ENCODE assay signal across 31 cellular contexts in genomic region chr11:76513654-76514034, GRCh38.
"Had no signal": no experiment of that assay in that cellular context is flagged by ENCODE, and none has a peak within 500 bp of the region (broad histone marks: within the 10 kb centered on the region; RNA-seq: fewer than 3 reads in every experiment).

No MANE protein-coding gene starts in this region.

- H3K4me3 Mint-ChIP-seq: activated CD4-positive, alpha-beta memory T cell treated with anti-CD3 and anti-CD28 coated beads for 36 hours; activated CD4-positive, alpha-beta T cell treated with anti-CD3 and anti-CD28 coated beads for 36 hours; activated CD4-positive, alpha-beta T cell treated with anti-CD3 and anti-CD28 coated beads, Interleukin-2, amount 10 ng/mL, durations not matched to agents 24 days and 14 days; activated CD8-positive, alpha-beta memory T cell treated with anti-CD3 and anti-CD28 coated beads, Interleukin-2, amount 10 ng/mL, durations not matched to agents 7 days and 5 days; activated CD8-positive, alpha-beta T cell treated with anti-CD3 and anti-CD28 coated beads, Interleukin-2, amount 10 ng/mL, durations not matched to agents 7 days and 5 days; activated naive CD4-positive, alpha-beta T cell treated with anti-CD3 and anti-CD28 coated beads for 36 hours; activated naive CD4-positive, alpha-beta T cell treated with anti-CD3 and anti-CD28 coated beads, Interleukin-2, amount 50 U/mL, for 24 hours; activated naive CD8-positive, alpha-beta T cell treated with anti-CD3 and anti-CD28 coated beads for 36 hours; activated naive CD8-positive, alpha-beta T cell treated with anti-CD3 and anti-CD28 coated beads, Interleukin-2, amount 50 U/mL, for 24 hours; activated T-helper 1 cell treated with anti-CD3 and anti-CD28 coated beads, Interleukin-12 subunit alpha, Interleukin-12 subunit beta, Interleukin-2, Interleukin-4 antibody, amounts not matched to agents 30 ng/mL and 10 ng/mL and 1 ng/mL, durations not matched to agents 14 hours and 24 hours and 36 hours; effector memory CD8-positive, alpha-beta T cell had no signal

- H3K27ac ChIP-seq: adrenal gland, body of pancreas, breast epithelium, cardiac muscle cell, esophagus muscularis mucosa, foreskin keratinocyte, gastrocnemius medialis had no signal

- H3K9me3 Mint-ChIP-seq: activated CD4-positive, alpha-beta memory T cell treated with anti-CD3 and anti-CD28 coated beads for 36 hours; activated CD4-positive, alpha-beta T cell treated with anti-CD3 and anti-CD28 coated beads, Interleukin-2, amount 10 ng/mL, durations not matched to agents 24 days and 14 days; activated naive CD4-positive, alpha-beta T cell treated with anti-CD3 and anti-CD28 coated beads for 36 hours; activated naive CD4-positive, alpha-beta T cell treated with anti-CD3 and anti-CD28 coated beads, Interleukin-2, amount 50 U/mL, for 24 hours; activated naive CD8-positive, alpha-beta T cell treated with anti-CD3 and anti-CD28 coated beads for 36 hours; activated naive CD8-positive, alpha-beta T cell treated with anti-CD3 and anti-CD28 coated beads, Interleukin-2, amount 50 U/mL, for 24 hours; activated T-helper 1 cell treated with anti-CD3 and anti-CD28 coated beads, Interleukin-12 subunit alpha, Interleukin-12 subunit beta, Interleukin-2, Interleukin-4 antibody, amounts not matched to agents 30 ng/mL and 10 ng/mL and 1 ng/mL, durations not matched to agents 14 hours and 24 hours and 36 hours; activated T-helper 2 cell treated with anti-CD3 and anti-CD28 coated beads, Interferon-gamma antibody, Interleukin-2, Interleukin-4, amounts not matched to agents 10 μg/mL and 5 μg/mL and 100 μg/mL, durations not matched to agents 14 hours and 24 hours and 36 hours; effector memory CD8-positive, alpha-beta T cell had no signal

- ATAC-seq: activated CD4-positive, alpha-beta T cell treated with anti-CD3 and anti-CD28 coated beads for 36 hours; activated CD8-positive, alpha-beta memory T cell treated with anti-CD3 and anti-CD28 coated beads, Interleukin-2, amount 10 ng/mL, durations not matched to agents 7 days and 5 days; activated CD8-positive, alpha-beta T cell treated with anti-CD3 and anti-CD28 coated beads, Interleukin-2, amount 10 ng/mL, durations not matched to agents 7 days and 5 days; activated naive CD8-positive, alpha-beta T cell treated with anti-CD3 and anti-CD28 coated beads, Interleukin-2, amount 50 U/mL, for 24 hours; body of pancreas; foreskin keratinocyte; gastrocnemius medialis had no signal

- H3K36me3 ChIP-seq: adrenal gland, breast epithelium, gastrocnemius medialis had no signal

- H3K4me3 ChIP-seq: adrenal gland, body of pancreas, breast epithelium, cardiac muscle cell, esophagus muscularis mucosa, gastrocnemius medialis had no signal

- H3K4me1 Mint-ChIP-seq: activated CD4-positive, alpha-beta T cell treated with anti-CD3 and anti-CD28 coated beads for 36 hours; activated CD4-positive, alpha-beta T cell treated with anti-CD3 and anti-CD28 coated beads, Interleukin-2, amount 10 ng/mL, durations not matched to agents 24 days and 14 days; activated CD8-positive, alpha-beta memory T cell treated with anti-CD3 and anti-CD28 coated beads, Interleukin-2, amount 10 ng/mL, durations not matched to agents 7 days and 5 days; activated naive CD4-positive, alpha-beta T cell treated with anti-CD3 and anti-CD28 coated beads, Interleukin-2, amount 50 U/mL, for 24 hours; activated naive CD8-positive, alpha-beta T cell treated with anti-CD3 and anti-CD28 coated beads, Interleukin-2, amount 50 U/mL, for 24 hours had no signal

- H3K27me3 ChIP-seq: adrenal gland, body of pancreas, breast epithelium, cardiac muscle cell, esophagus muscularis mucosa, foreskin keratinocyte, gastrocnemius medialis had no signal

- DNase-seq: activated CD4-positive, alpha-beta memory T cell treated with anti-CD3 and anti-CD28 coated beads for 36 hours; activated CD4-positive, alpha-beta T cell treated with anti-CD3 and anti-CD28 coated beads for 36 hours; activated CD4-positive, alpha-beta T cell treated with anti-CD3 and anti-CD28 coated beads, Interleukin-2, amount 10 ng/mL, durations not matched to agents 24 days and 14 days; activated CD4-positive, CD25-positive, alpha-beta regulatory T cell; activated CD4-positive, CD25-positive, alpha-beta regulatory T cell treated with anti-CD3 and anti-CD28 coated beads, Interleukin-2, amount 50 U/mL, for 72 hours; activated CD8-positive, alpha-beta memory T cell treated with anti-CD3 and anti-CD28 coated beads, Interleukin-2, amount 10 ng/mL, durations not matched to agents 7 days and 5 days; activated CD8-positive, alpha-beta memory T cell treated with anti-CD3 and anti-CD28 coated beads, Interleukin-2, amount 50 U/mL, for 4 hours; activated CD8-positive, alpha-beta T cell treated with anti-CD3 and anti-CD28 coated beads, Interleukin-2, amount 10 ng/mL, durations not matched to agents 7 days and 5 days; activated effector memory CD4-positive, alpha-beta T cell treated with anti-CD3 and anti-CD28 coated beads, Interleukin-2, amount 50 U/mL, for 16 hours; activated naive CD4-positive, alpha-beta T cell treated with anti-CD3 and anti-CD28 coated beads for 36 hours; activated naive CD8-positive, alpha-beta T cell treated with anti-CD3 and anti-CD28 coated beads for 36 hours; activated naive CD8-positive, alpha-beta T cell treated with anti-CD3 and anti-CD28 coated beads, Interleukin-2, amount 50 U/mL, for 24 hours; activated T-cell treated with anti-CD3 and anti-CD28 coated beads, Interleukin-2, amount 50 U/mL, for 1 hour; activated T-cell treated with anti-CD3 and anti-CD28 coated beads, Interleukin-2, amount 50 U/mL, for 48 hours; adrenal gland; amygdala; aorta; body of pancreas; central memory CD4-positive, alpha-beta T cell; cortex of kidney; effector CD4-positive, alpha-beta T cell; effector memory CD8-positive, alpha-beta T cell; gastrocnemius medialis; glutamatergic neuron had no signal

- H3K27ac Mint-ChIP-seq: activated CD4-positive, alpha-beta memory T cell treated with anti-CD3 and anti-CD28 coated beads for 36 hours; activated CD4-positive, alpha-beta T cell treated with anti-CD3 and anti-CD28 coated beads for 36 hours; activated CD4-positive, alpha-beta T cell treated with anti-CD3 and anti-CD28 coated beads, Interleukin-2, amount 10 ng/mL, durations not matched to agents 24 days and 14 days; activated CD8-positive, alpha-beta memory T cell treated with anti-CD3 and anti-CD28 coated beads, Interleukin-2, amount 10 ng/mL, durations not matched to agents 7 days and 5 days; activated CD8-positive, alpha-beta T cell treated with anti-CD3 and anti-CD28 coated beads, Interleukin-2, amount 10 ng/mL, durations not matched to agents 7 days and 5 days; activated naive CD4-positive, alpha-beta T cell treated with anti-CD3 and anti-CD28 coated beads for 36 hours; activated naive CD4-positive, alpha-beta T cell treated with anti-CD3 and anti-CD28 coated beads, Interleukin-2, amount 50 U/mL, for 24 hours; activated naive CD8-positive, alpha-beta T cell treated with anti-CD3 and anti-CD28 coated beads for 36 hours; activated naive CD8-positive, alpha-beta T cell treated with anti-CD3 and anti-CD28 coated beads, Interleukin-2, amount 50 U/mL, for 24 hours; activated T-helper 1 cell treated with anti-CD3 and anti-CD28 coated beads, Interleukin-12 subunit alpha, Interleukin-12 subunit beta, Interleukin-2, Interleukin-4 antibody, amounts not matched to agents 30 ng/mL and 10 ng/mL and 1 ng/mL, durations not matched to agents 14 hours and 24 hours and 36 hours; activated T-helper 2 cell treated with anti-CD3 and anti-CD28 coated beads, Interferon-gamma antibody, Interleukin-2, Interleukin-4, amounts not matched to agents 10 μg/mL and 5 μg/mL and 100 μg/mL, durations not matched to agents 14 hours and 24 hours and 36 hours had no signal

- H3K27me3 Mint-ChIP-seq: activated CD4-positive, alpha-beta memory T cell treated with anti-CD3 and anti-CD28 coated beads for 36 hours; activated CD4-positive, alpha-beta T cell treated with anti-CD3 and anti-CD28 coated beads for 36 hours; activated CD4-positive, alpha-beta T cell treated with anti-CD3 and anti-CD28 coated beads, Interleukin-2, amount 10 ng/mL, durations not matched to agents 24 days and 14 days; activated CD8-positive, alpha-beta memory T cell treated with anti-CD3 and anti-CD28 coated beads, Interleukin-2, amount 10 ng/mL, durations not matched to agents 7 days and 5 days; activated naive CD4-positive, alpha-beta T cell treated with anti-CD3 and anti-CD28 coated beads, Interleukin-2, amount 50 U/mL, for 24 hours; activated naive CD8-positive, alpha-beta T cell treated with anti-CD3 and anti-CD28 coated beads for 36 hours; activated naive CD8-positive, alpha-beta T cell treated with anti-CD3 and anti-CD28 coated beads, Interleukin-2, amount 50 U/mL, for 24 hours; effector memory CD8-positive, alpha-beta T cell had no signal
